Comparison of ENCODE assay signal across 23 cellular contexts in genomic region chr4:140172960-140173359, GRCh38. TPM values are rescaled to one million over a fixed set of nuclear protein-coding genes. Genes with fewer than 3 reads are reported as not detected.
DNase-seq lines count a peak whose midpoint lies in the region; ATAC-seq, FAIRE-seq and TF ChIP-seq lines count a peak whose summit lies in the region.
"Had no signal": no experiment of that assay in that cellular context is flagged by ENCODE, and none has a peak within 500 bp of the region (broad histone marks: within the 10 kb centered on the region; RNA-seq: fewer than 3 reads in every experiment).

No MANE protein-coding gene starts in this region.

- POLR2A ChIA-PET in K562 (lab: Yijun Ruan, JAX): interaction anchor here (0.6 kb wide), 1 partner anchor 290 kb away, joined by 4 read pairs; no protein-coding TSS in a partner anchor

- H4K91ac ChIP-seq in mesenchymal stem cell (ENCODE audit: low read length): no peak overlapping the region

- H4K8ac ChIP-seq in mesenchymal stem cell (ENCODE audit: low read length): no peak overlapping the region

- ATAC-seq in K562: no peak
- ATAC-seq in GM18519 (IDR thresholded peaks at IDR 0.05; ENCODE audit: low FRiP score, unreplicated experiment): no peak
- ATAC-seq: GM23338, HCT116 had no signal

- 10% methylated on average over 1 of the region's 1 CpG for WGBS in K562 (ENCODE audit: insufficient coverage, low coverage, missing lambda C conversion rate)
- 87% methylated on average over 1 of the region's 1 CpG for WGBS in mesenchymal stem cell

- no peak overlapping the region for H3K18ac ChIP-seq in mesenchymal stem cell (ENCODE audit: low read depth in 1 of 2, low read length in 2 of 2)

- no peak for TF ChIP-seq EP300 in K562 (IDR thresholded peaks at IDR 0.05; ENCODE audit: low read length)

- H3K4me3 ChIP-seq in K562: no peak overlapping the region
- H3K4me3 ChIP-seq in mesenchymal stem cell (ENCODE audit: insufficient read depth in 1 of 2, low read depth in 1 of 2, low read length in 2 of 2): no peak overlapping the region
- H3K4me3 ChIP-seq: BLaER1, GM23338 had no signal

- intact Hi-C loops in CD14-positive monocyte (cut with micrococcal nuclease): no loop called here
- intact Hi-C loops in K562 (cut with micrococcal nuclease): no loop called here

- in situ Hi-C loops in K562 (cut with MboI): no loop called here

- H3K4me3 Mint-ChIP-seq in CD14-positive monocyte: no peak overlapping the region
- H3K4me3 Mint-ChIP-seq: B cell; CD4-positive, alpha-beta T cell; CD8-positive, alpha-beta memory T cell; GM23338; H9 had no signal

- DNase-seq in AML-193 (lab: John Stamatoyannopoulos, UW) (peak; percentile 9 to 32), CD14-positive monocyte (ENCODE audit: low spot score) (no peak), K562 (ENCODE audit: extremely low read depth in 1 of 4, low spot score in 3 of 4) (no peak), mesenchymal stem cell (peak; percentile 23), DMS79 (lab: John Stamatoyannopoulos, UW) (no peak), T-helper 1 cell (no peak)
- no peak for DNase-seq in activated naive CD4-positive, alpha-beta T cell treated with anti-CD3 and anti-CD28 coated beads, Interleukin-2, amount 50 U/mL, for 16 hours
- DNase-seq: CD4-positive, alpha-beta T cell; CD8-positive, alpha-beta memory T cell; DMS 273 treated with DMSO at 0.1 percent for 48 hours; DMS79 treated with DMSO at 0.1 percent for 48 hours; GF-D8; H9 had no signal

- H3K9me1 ChIP-seq in K562 (ENCODE audit: control insufficient read depth, insufficient read depth, low read length): no peaks in the 10 kb centered on the region

- H3K27ac Mint-ChIP-seq in CD14-positive monocyte: peak overlapping the region in 6 of 7 donors; percentile 60 to 76 (median 66)
- H3K27ac Mint-ChIP-seq: B cell; CD4-positive, alpha-beta T cell; CD8-positive, alpha-beta memory T cell; GM23338; H9 had no signal

- H3K9me3 Mint-ChIP-seq in CD14-positive monocyte: peaks cover 0 to 3% (median 0%) of the 10 kb centered on the region in 7 donors
- H3K9me3 Mint-ChIP-seq: CD4-positive, alpha-beta T cell; CD8-positive, alpha-beta memory T cell; GM23338; H9 had no signal

- no peak for FAIRE-seq in K562 (lab: Jason Lieb, UNC)
- FAIRE-seq: D721Med, GM12892, GM19239 had no signal

- H3K27ac ChIP-seq in K562 (ENCODE audit: extremely low read depth, low read depth, low read length) (no peak overlapping the region), mesenchymal stem cell (ENCODE audit: low read length, poor library complexity, severe bottlenecking) (no peak overlapping the region)
- H3K27ac ChIP-seq: BLaER1, C4-2B had no signal

- H3K27me3 ChIP-seq in K562 (ENCODE audit: control insufficient read depth in 2 of 2, insufficient read depth in 2 of 2, low read length in 2 of 2) (no peaks in the 10 kb centered on the region), mesenchymal stem cell (ENCODE audit: control insufficient read depth in 1 of 2, insufficient read depth in 1 of 2, low read length in 2 of 2) (no peaks in the 10 kb centered on the region)
- H3K27me3 ChIP-seq: BLaER1 had no signal

- TF ChIP-seq CTCF in CD14-positive monocyte (IDR thresholded peaks at IDR 0.05): no peak
- TF ChIP-seq CTCF in K562 (IDR thresholded peaks at IDR 0.05 in 2 of 3, conservative IDR thresholded peaks at IDR 0.05 in 1 of 3; ENCODE audit: insufficient read depth in 2 of 3, low read depth in 1 of 3, low read length in 3 of 3): no peak

- no peaks in the 10 kb centered on the region for H3K79me1 ChIP-seq in mesenchymal stem cell (replicated peaks; ENCODE audit: low read length, poor library complexity, severe bottlenecking)

- H3K23ac ChIP-seq in mesenchymal stem cell (ENCODE audit: low read length in 2 of 2): no peak overlapping the region

- CTCF ChIA-PET in K562 (lab: Yijun Ruan, JAX; ENCODE audit: low intra/inter-chr PET ratio): no interaction called here

- H3K4ac ChIP-seq in mesenchymal stem cell (ENCODE audit: low read depth in 1 of 2, low read length in 2 of 2): no peak overlapping the region

- no peak overlapping the region for H2AK5ac ChIP-seq in mesenchymal stem cell (ENCODE audit: low read length, severe bottlenecking)

- no peak overlapping the region for H2BK120ac ChIP-seq in mesenchymal stem cell (ENCODE audit: low read depth, low read length)

- no TSS peak for BruUV-seq in K562 (replicated peaks; lab: Mats Ljungman, UMichigan)

- no peak for TF ChIP-seq RAD21 in K562 (CRISPR knock-in tag; conservative IDR thresholded peaks at IDR 0.05 in 1 of 2, IDR thresholded peaks at IDR 0.05 in 1 of 2)

- no peak overlapping the region for H2BK15ac ChIP-seq in mesenchymal stem cell (ENCODE audit: low read depth, poor library complexity, severe bottlenecking)

- peaks cover 27% of the 10 kb centered on the region for H3K4me1 Mint-ChIP-seq in CD14-positive monocyte
- H3K4me1 Mint-ChIP-seq: CD8-positive, alpha-beta memory T cell; GM23338; H9 had no signal

- no peak overlapping the region for H3K14ac ChIP-seq in mesenchymal stem cell (ENCODE audit: low read length in 2 of 2)

- H3K4me1 ChIP-seq in K562 (replicated peaks in 1 of 2; ENCODE audit: control insufficient read depth in 2 of 2, insufficient read depth in 2 of 2, low read length in 2 of 2) (no peaks in the 10 kb centered on the region), mesenchymal stem cell (ENCODE audit: control insufficient read depth, insufficient read depth, low read depth, low read length) (no peaks in the 10 kb centered on the region)
- H3K4me1 ChIP-seq: BLaER1 had no signal

- H4K20me1 ChIP-seq in K562 (replicated peaks; ENCODE audit: control insufficient read depth, insufficient read depth, low read length): no peaks in the 10 kb centered on the region
- H4K20me1 ChIP-seq: BLaER1 had no signal

- H3K36me3 ChIP-seq in K562 (ENCODE audit: control insufficient read depth, insufficient read depth, low read length) (no peaks in the 10 kb centered on the region), mesenchymal stem cell (ENCODE audit: control insufficient read depth in 1 of 2, insufficient read depth in 2 of 2, low read depth in 1 of 2, low read length in 2 of 2) (no peaks in the 10 kb centered on the region)
- H3K36me3 ChIP-seq: BLaER1 had no signal

- H3K27me3 Mint-ChIP-seq in CD14-positive monocyte (ENCODE audit: low read depth in 3 of 3): peaks cover 0 to 3% (median 1%) of the 10 kb centered on the region in 3 donors

- H3K4me2 ChIP-seq in K562 (ENCODE audit: insufficient read depth, low read length) (no peak overlapping the region), mesenchymal stem cell (ENCODE audit: low read length, poor library complexity, severe bottlenecking) (no peak overlapping the region)
- H3K4me2 ChIP-seq: BLaER1, GM23338 had no signal

- H3K36me3 Mint-ChIP-seq in CD14-positive monocyte: no peaks in the 10 kb centered on the region
- H3K36me3 Mint-ChIP-seq: CD8-positive, alpha-beta memory T cell had no signal

- no peak overlapping the region for H2AFZ ChIP-seq in K562 (ENCODE audit: low read depth, low read length)
- no peak overlapping the region for H2AFZ ChIP-seq in mesenchymal stem cell (ENCODE audit: low read depth, low read length)
- H2AFZ ChIP-seq: GM23338 had no signal

- no peak overlapping the region for H2BK12ac ChIP-seq in mesenchymal stem cell (ENCODE audit: low read length in 2 of 2)

- H3K9me3 ChIP-seq in K562 (replicated peaks; ENCODE audit: control insufficient read depth, insufficient read depth, low read depth, low read length) (no peaks in the 10 kb centered on the region), mesenchymal stem cell (ENCODE audit: control insufficient read depth, low read length) (no peaks in the 10 kb centered on the region)
- H3K9me3 ChIP-seq: BLaER1 had no signal

- no peak overlapping the region for H2BK5ac ChIP-seq in mesenchymal stem cell (ENCODE audit: low read depth, low read length, poor library complexity, severe bottlenecking)

- TF ChIP-seq POLR2A in K562 (conservative IDR thresholded peaks at IDR 0.05): no peak

- H3K79me2 ChIP-seq in K562 (ENCODE audit: control insufficient read depth, insufficient read depth, low read length): no peaks in the 10 kb centered on the region

- H3K9ac ChIP-seq in K562 (ENCODE audit: insufficient read depth in 1 of 2, low read depth in 2 of 2, low read length in 2 of 2): no peak overlapping the region
- H3K9ac ChIP-seq in mesenchymal stem cell (ENCODE audit: low read length): no peak overlapping the region
- H3K9ac ChIP-seq: BLaER1 had no signal

TF ChIP-seq in K562, 482 proteins besides CTCF, POLR2A, EP300 and RAD21 (continues in another document):
- TF ChIP-seq RHOXF2B (CRISPR knock-in tag; conservative IDR thresholded peaks at IDR 0.05) (no peak), BRF2 (IDR thresholded peaks at IDR 0.05; ENCODE audit: borderline replicate concordance, insufficient read depth, insufficient read length) (no peak), HSF4 (CRISPR knock-in tag; IDR thresholded peaks at IDR 0.05; ENCODE audit: borderline replicate concordance) (no peak)

RNA-seq across cellular contexts. Expression of gene MAML3, which starts 19.0 kb away (rescaled TPM):
- polyA plus RNA-seq in CD14-positive monocyte (1 to 10 TPM; 1.5 to 2.3 TPM), K562 (2011; rRNA removed) (0.13 and 0.19 TPM in 2 replicates), K562 (2014; fragmentation: Illumina TruSeq; extraction: Trizol) (0.30 and 0.72 TPM in 2 replicates), K562 (2014; fragmentation: Nextera tagmentation; extraction: Ambion mirVana) (under 1 TPM; 0.01 to 0.06 TPM), K562 (2014; rRNA removed) (0.20 and 0.36 TPM in 2 replicates)
- total RNA-seq in K562 (2011; cell fraction: chromatin; rRNA removed; ENCODE audit: low replicate concordance): 1.0 and 1.6 TPM in 2 replicates
- 0.33 and 0.79 TPM in 2 replicates for total RNA-seq in K562 (2011; cell fraction: nucleolus; rRNA removed)
- total RNA-seq in K562 (2011; cell fraction: nucleoplasm; rRNA removed): 0.66 and 1.6 TPM in 2 replicates
- total RNA-seq in K562 (2014; rRNA removed) (0.33 and 0.36 TPM in 2 replicates), K562 (2014; rRNA removed; fragmentation: Illumina TruSeq; extraction: Trizol) (0.22 and 0.25 TPM in 2 replicates), K562 (2015; rRNA removed; fragmentation: Illumina TruSeq; extraction: Trizol) (0.22 and 0.23 TPM in 2 replicates), K562 (2021) (0.55 and 0.58 TPM in 2 replicates)
- 0.15 and 0.55 TPM in 2 replicates for polyA plus RNA-seq in K562 (2011; cell fraction: cytosol; rRNA removed)
- 0.15 and 0.54 TPM in 2 replicates for polyA plus RNA-seq in K562 (2011; cell fraction: nucleus; rRNA removed)
- 0.33 and 0.83 TPM in 2 replicates for polyA plus RNA-seq in K562 (2012)
- polyA minus RNA-seq in K562 (2011; rRNA and poly(A)+ RNA removed): 0.25 and 0.63 TPM in 2 replicates
- polyA minus RNA-seq in K562 (2011; cell fraction: cytosol; rRNA and poly(A)+ RNA removed): 0.48 TPM in 1 of 2 replicates, not detected in the other
- 0.44 and 0.94 TPM in 2 replicates for polyA minus RNA-seq in K562 (2011; cell fraction: nucleus; rRNA and poly(A)+ RNA removed)
- 2.5 TPM for polyA plus RNA-seq in mesenchymal stem cell (2013, experiment 1 of 2)
- 2.4 TPM for polyA plus RNA-seq in mesenchymal stem cell (2013, experiment 2 of 2)
- total RNA-seq: G401 had no signal

Comparison
In these comparisons a context has a peak if more than half of its experiments do, and no peak if none do; other contexts are left out.
1. DNase-seq: peak in AML-193 (2 of 2) and mesenchymal stem cell (single experiment); none in CD14-positive monocyte (single experiment), K562 (0 of 4), activated naive CD4-positive, alpha-beta T cell treated with anti-CD3 and anti-CD28 coated beads, Interleukin-2, amount 50 U/mL, for 16 hours (single experiment), DMS79 (single experiment) and T-helper 1 cell (0 of 5).